Comparison of ENCODE assay signal across 9 cellular contexts in the genomic region with DNA sequence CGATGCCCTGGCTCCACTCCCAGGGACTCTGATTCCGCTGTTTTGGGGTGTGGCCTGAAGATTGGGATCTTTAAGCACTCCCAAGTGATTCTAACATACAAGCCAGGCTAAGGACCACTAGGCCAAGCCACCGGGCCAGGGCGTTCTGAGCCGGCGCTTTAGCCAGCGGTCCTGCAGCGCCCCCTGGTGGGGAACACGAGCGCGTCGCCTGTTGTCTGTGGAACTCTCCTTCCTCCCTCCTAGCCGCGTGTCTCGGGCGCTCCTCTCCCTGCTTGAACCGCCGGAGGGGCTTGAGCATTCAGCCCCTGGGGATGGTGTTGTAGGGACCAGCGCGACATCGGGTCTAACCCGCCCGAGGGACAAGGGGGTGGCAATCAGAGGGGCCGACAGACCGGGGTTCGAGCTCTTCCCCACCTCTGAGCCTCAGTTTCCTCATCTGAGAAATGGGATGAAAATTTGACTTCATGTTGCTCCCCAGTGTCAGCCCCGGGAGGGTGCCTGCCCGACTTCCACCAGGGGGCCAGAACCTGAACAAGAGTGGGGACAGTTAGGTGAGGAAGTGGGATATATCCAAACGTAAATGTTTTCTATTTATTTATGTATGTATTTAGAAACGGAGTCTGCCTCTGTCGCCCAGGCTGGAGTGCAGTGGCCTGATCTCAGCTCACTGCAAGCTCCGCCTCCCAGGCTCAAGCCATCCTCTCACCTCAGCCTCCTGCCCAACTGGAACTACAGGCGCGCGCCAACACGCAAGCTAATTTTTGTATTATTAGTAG. TPM values are rescaled to one million over a fixed set of nuclear protein-coding genes. Genes with fewer than 3 reads are reported as not detected.
DNase-seq lines count a peak whose midpoint lies in the region; ATAC-seq and TF ChIP-seq lines count a peak whose summit lies in the region.
"Had no signal": no experiment of that assay in that cellular context is flagged by ENCODE, and none has a peak within 500 bp of the region (broad histone marks: within the 10 kb centered on the region; RNA-seq: fewer than 3 reads in every experiment).

No MANE protein-coding gene starts in this region.

- H3K36me3 Mint-ChIP-seq in type B pancreatic cell, result no peaks in the 10 kb centered on the region

- H3K4me1 Mint-ChIP-seq in type B pancreatic cell (ENCODE audit: unreplicated experiment), result peaks cover 7% of the 10 kb centered on the region

- H3K9me3 ChIP-seq in RWPE2 (ENCODE audit: severe bottlenecking), result no peaks in the 10 kb centered on the region

- no peaks in the 10 kb centered on the region for H3K4me1 ChIP-seq in RWPE2 (ENCODE audit: insufficient read depth, poor library complexity, severe bottlenecking)

- TF ChIP-seq CTCF in RWPE2 (IDR thresholded peaks at IDR 0.05; ENCODE audit: poor library complexity, severe bottlenecking) (peak; percentile 93), type B pancreatic cell (conservative IDR thresholded peaks at IDR 0.05) (peak; percentile 99)

- no peak overlapping the region for H3K27ac ChIP-seq in RWPE2 (ENCODE audit: poor library complexity, severe bottlenecking)

- ATAC-seq in RWPE2 (ENCODE audit: low read depth), result peak; percentile 80
- ATAC-seq in GM21576 (IDR thresholded peaks at IDR 0.05; ENCODE audit: unreplicated experiment), result no peak

- H3K4me3 ChIP-seq in RWPE2 (ENCODE audit: severe bottlenecking), result no peak overlapping the region

- H3K27ac Mint-ChIP-seq in type B pancreatic cell, result no peak overlapping the region

- H3K36me3 ChIP-seq in RWPE2 (ENCODE audit: low read depth), result no peaks in the 10 kb centered on the region

- H3K9me3 Mint-ChIP-seq in type B pancreatic cell, result no peaks in the 10 kb centered on the region
- H3K9me3 Mint-ChIP-seq: T-helper 1 cell treated with Interleukin-12 subunit alpha and Interleukin-12 subunit beta and Interleukin-4 antibody, amounts not matched to agents 30 μg/mL and 1 μg/mL, for 36 hours had no signal

- H3K4me3 Mint-ChIP-seq in type B pancreatic cell, result no peak overlapping the region
- H3K4me3 Mint-ChIP-seq: T-helper 1 cell treated with Interleukin-12 subunit alpha and Interleukin-12 subunit beta and Interleukin-4 antibody, amounts not matched to agents 30 μg/mL and 1 μg/mL, for 36 hours had no signal

- DNase-seq in D341Med (ENCODE audit: low spot score) (peak; percentile 91), KG1 (lab: John Stamatoyannopoulos, UW) (peak; percentile 10), RWPE2 (ENCODE audit: low spot score) (no peak), activated gamma-delta T cell treated with Interleukin-2 at 50 U/mL for 16 hours (peak; percentile 77), globus pallidus (ENCODE audit: low spot score) (peak; percentile 67), pons (ENCODE audit: low spot score) (peak; percentile 69), type B pancreatic cell (ENCODE audit: extremely low spot score, unreplicated experiment) (peak; percentile 94)

- peaks cover 13% of the 10 kb centered on the region for H3K27me3 Mint-ChIP-seq in type B pancreatic cell

- H3K27me3 ChIP-seq in RWPE2 (ENCODE audit: insufficient read depth, poor library complexity, severe bottlenecking), result no peaks in the 10 kb centered on the region

RNA-seq across cellular contexts. Expression of gene PNMA8B, which starts 18.0 kb away (rescaled TPM):
- 0.17 and 2.4 TPM in 2 replicates for total RNA-seq in type B pancreatic cell (ENCODE audit: low replicate concordance)

RNA-seq across cellular contexts. Expression of gene PNMA8A, which starts 42.3 kb away (rescaled TPM):
- 6.7 and 21.9 TPM in 2 replicates for total RNA-seq in type B pancreatic cell (ENCODE audit: low replicate concordance)
